16 cellular contexts compared by ENCODE assay signal in genomic region chr2:10229462-10230099, GRCh38.
DNase-seq lines count a peak whose midpoint lies in the region; ATAC-seq and TF ChIP-seq lines count a peak whose summit lies in the region.
"Had no signal": no experiment of that assay in that cellular context is flagged by ENCODE, and none has a peak within 500 bp of the region (broad histone marks: within the 10 kb centered on the region; RNA-seq: fewer than 3 reads in every experiment).

No MANE protein-coding gene starts in this region.

- no peak overlapping the region for H3K4me3 Mint-ChIP-seq in activated naive CD4-positive, alpha-beta T cell treated with anti-CD3 and anti-CD28 coated beads, Interleukin-2, amount 50 U/mL, for 24 hours

- no peak for DNase-seq in activated naive CD4-positive, alpha-beta T cell (lab: John Stamatoyannopoulos, UW)
- no peak for DNase-seq in left ventricle myocardium inferior
- peak in 2 of 3 donors; percentile 24 to 31 for DNase-seq in mucosa of descending colon
- DNase-seq in upper lobe of right lung: peak; percentile 48
- no peak for DNase-seq in Ammon's horn (ENCODE audit: low spot score)
- DNase-seq in activated CD4-positive, CD25-positive, alpha-beta regulatory T cell (lab: John Stamatoyannopoulos, UW): no peak
- DNase-seq: C1 segment of cervical spinal cord, DMS 273 treated with DMSO at 0.1 percent for 48 hours, GOT3, MG63, NCI-H1105 treated with DMSO at 0.1 percent for 48 hours, NCI-H187 treated with DMSO at 0.1 percent for 48 hours, NCI-H2171, PC-9 had no signal

- no peak overlapping the region for H3K4me3 ChIP-seq in left ventricle myocardium inferior
- no peak overlapping the region for H3K4me3 ChIP-seq in mucosa of descending colon
- H3K4me3 ChIP-seq in upper lobe of right lung: no peak overlapping the region
- H3K4me3 ChIP-seq: MG63, PC-9 had no signal

- TF ChIP-seq CTCF in left ventricle myocardium inferior (IDR thresholded peaks at IDR 0.05; ENCODE audit: borderline replicate concordance) (no peak), mucosa of descending colon (IDR thresholded peaks at IDR 0.05) (no peak), upper lobe of right lung (IDR thresholded peaks at IDR 0.05) (no peak)

- H3K4me1 Mint-ChIP-seq in activated naive CD4-positive, alpha-beta T cell treated with anti-CD3 and anti-CD28 coated beads, Interleukin-2, amount 50 U/mL, for 24 hours: peaks cover 12% of the 10 kb centered on the region

- H3K36me3 ChIP-seq in left ventricle myocardium inferior (no peaks in the 10 kb centered on the region), mucosa of descending colon (ENCODE audit: low read depth) (no peaks in the 10 kb centered on the region), upper lobe of right lung (no peaks in the 10 kb centered on the region)
- H3K36me3 ChIP-seq: MG63 had no signal

- peak overlapping the region; percentile 27 for H3K27ac Mint-ChIP-seq in activated naive CD4-positive, alpha-beta T cell treated with anti-CD3 and anti-CD28 coated beads, Interleukin-2, amount 50 U/mL, for 24 hours

- intact Hi-C loops in left ventricle myocardium inferior (cut with micrococcal nuclease) (no loop called here), mucosa of descending colon (cut with DNase I, micrococcal nuclease) (no loop called here), upper lobe of right lung (cut with DNase I) (no loop called here)

- H3K4me1 ChIP-seq in left ventricle myocardium inferior (peaks cover 25% of the 10 kb centered on the region), mucosa of descending colon (ENCODE audit: low read depth) (peaks cover 15% of the 10 kb centered on the region), upper lobe of right lung (no peaks in the 10 kb centered on the region)

- peaks cover 4% of the 10 kb centered on the region for H3K9me3 Mint-ChIP-seq in activated naive CD4-positive, alpha-beta T cell treated with anti-CD3 and anti-CD28 coated beads, Interleukin-2, amount 50 U/mL, for 24 hours

- no peaks in the 10 kb centered on the region for H3K36me3 Mint-ChIP-seq in activated naive CD4-positive, alpha-beta T cell treated with anti-CD3 and anti-CD28 coated beads, Interleukin-2, amount 50 U/mL, for 24 hours

- no peak for ATAC-seq in mucosa of descending colon
- no peak for ATAC-seq in upper lobe of right lung
- ATAC-seq in GM19324 (IDR thresholded peaks at IDR 0.05; ENCODE audit: low FRiP score, unreplicated experiment): no peak

- H3K9me3 ChIP-seq in left ventricle myocardium inferior (replicated peaks) (no peaks in the 10 kb centered on the region), mucosa of descending colon (no peaks in the 10 kb centered on the region), upper lobe of right lung (no peaks in the 10 kb centered on the region)
- H3K9me3 ChIP-seq: MG63 had no signal

- no peaks in the 10 kb centered on the region for H3K27me3 Mint-ChIP-seq in activated naive CD4-positive, alpha-beta T cell treated with anti-CD3 and anti-CD28 coated beads, Interleukin-2, amount 50 U/mL, for 24 hours

- H3K27me3 ChIP-seq in left ventricle myocardium inferior (ENCODE audit: low read depth) (no peaks in the 10 kb centered on the region), upper lobe of right lung (no peaks in the 10 kb centered on the region)
- H3K27me3 ChIP-seq: MG63 had no signal

- H3K27ac ChIP-seq in left ventricle myocardium inferior (replicated peaks) (peak overlapping the region; percentile 60), upper lobe of right lung (no peak overlapping the region)
- H3K27ac ChIP-seq: PC-9 had no signal

Comparison
In these comparisons a context has a peak if more than half of its experiments do, and no peak if none do; other contexts are left out.
1. DNase-seq: peak in mucosa of descending colon (2 of 3) and upper lobe of right lung (single experiment); none in activated naive CD4-positive, alpha-beta T cell (0 of 4), left ventricle myocardium inferior (single experiment), Ammon's horn (single experiment) and activated CD4-positive, CD25-positive, alpha-beta regulatory T cell (0 of 4).